ENCODE assay signal across 16 cellular contexts in genomic region chr10:98292976-98293375, GRCh38. TPM values are rescaled to one million over a fixed set of nuclear protein-coding genes. Genes with fewer than 3 reads are reported as not detected.
DNase-seq lines count a peak whose midpoint lies in the region; ATAC-seq and TF ChIP-seq lines count a peak whose summit lies in the region.
"Had no signal": no experiment of that assay in that cellular context is flagged by ENCODE, and none has a peak within 500 bp of the region (broad histone marks: within the 10 kb centered on the region; RNA-seq: fewer than 3 reads in every experiment).

No MANE protein-coding gene starts in this region.

- no peak for TF ChIP-seq CTCF in osteocyte (IDR thresholded peaks at IDR 0.05)

- no peaks in the 10 kb centered on the region for H3K36me3 ChIP-seq in BLaER1

- H3K9ac ChIP-seq in BLaER1 = no peak overlapping the region

- H3K4me1 Mint-ChIP-seq in osteocyte (ENCODE audit: unreplicated experiment) = peaks cover 43% of the 10 kb centered on the region
- H3K4me1 Mint-ChIP-seq in natural killer cell treated with Interleukin-12 subunit alpha and Interleukin-12 subunit beta and Interleukin-15 and Interleukin-18, amount 100 ng/mL, for 72 hours (ENCODE audit: low read depth in 2 of 2) = peaks cover 6 to 8% of the 10 kb centered on the region in 2 donors
- H3K4me1 Mint-ChIP-seq in activated naive CD8-positive, alpha-beta T cell treated with anti-CD3 and anti-CD28 coated beads, Interleukin-2, amount 50 U/mL, for 24 hours = no peaks in the 10 kb centered on the region

- no peak overlapping the region for H3K4me3 ChIP-seq in BLaER1
- H3K4me3 ChIP-seq: A549 had no signal

- no peaks in the 10 kb centered on the region for H3K27me3 ChIP-seq in BLaER1

- H3K9me3 ChIP-seq in BLaER1 = no peaks in the 10 kb centered on the region
- H3K9me3 ChIP-seq: A549 had no signal

- H3K4me3 Mint-ChIP-seq in osteocyte (ENCODE audit: unreplicated experiment) = no peak overlapping the region
- H3K4me3 Mint-ChIP-seq in natural killer cell treated with Interleukin-12 subunit alpha and Interleukin-12 subunit beta and Interleukin-15 and Interleukin-18, amount 100 ng/mL, for 72 hours = no peak overlapping the region
- no peak overlapping the region for H3K4me3 Mint-ChIP-seq in activated naive CD8-positive, alpha-beta T cell treated with anti-CD3 and anti-CD28 coated beads, Interleukin-2, amount 50 U/mL, for 24 hours
- H3K4me3 Mint-ChIP-seq: CD8-positive, alpha-beta T cell; H9 had no signal

- H3K4me1 ChIP-seq in BLaER1 = peaks cover 49% of the 10 kb centered on the region
- H3K4me1 ChIP-seq: A549 had no signal

- H3K36me3 Mint-ChIP-seq in osteocyte (ENCODE audit: unreplicated experiment) = no peaks in the 10 kb centered on the region
- no peaks in the 10 kb centered on the region for H3K36me3 Mint-ChIP-seq in natural killer cell treated with Interleukin-12 subunit alpha and Interleukin-12 subunit beta and Interleukin-15 and Interleukin-18, amount 100 ng/mL, for 72 hours
- no peaks in the 10 kb centered on the region for H3K36me3 Mint-ChIP-seq in activated naive CD8-positive, alpha-beta T cell treated with anti-CD3 and anti-CD28 coated beads, Interleukin-2, amount 50 U/mL, for 24 hours (ENCODE audit: low read depth)
- H3K36me3 Mint-ChIP-seq: CD8-positive, alpha-beta T cell had no signal

- H3K4me2 ChIP-seq in BLaER1 = peak overlapping the region; percentile 61
- H3K4me2 ChIP-seq: A549 had no signal

- H3K27ac Mint-ChIP-seq in osteocyte (ENCODE audit: unreplicated experiment) = peak overlapping the region; percentile 60
- H3K27ac Mint-ChIP-seq in natural killer cell treated with Interleukin-12 subunit alpha and Interleukin-12 subunit beta and Interleukin-15 and Interleukin-18, amount 100 ng/mL, for 72 hours = no peak overlapping the region
- H3K27ac Mint-ChIP-seq in activated naive CD8-positive, alpha-beta T cell treated with anti-CD3 and anti-CD28 coated beads, Interleukin-2, amount 50 U/mL, for 24 hours = no peak overlapping the region
- H3K27ac Mint-ChIP-seq: CD8-positive, alpha-beta T cell; H9 had no signal

- H4K20me1 ChIP-seq in BLaER1 = no peaks in the 10 kb centered on the region

- peak overlapping the region; percentile 43; the same call in 1 of the 2 replicates for H3K27ac ChIP-seq in BLaER1
- H3K27ac ChIP-seq: A549 had no signal

- no peak for ATAC-seq in natural killer cell treated with Interleukin-12 subunit alpha and Interleukin-12 subunit beta and Interleukin-15 and Interleukin-18, amount 100 ng/mL, for 72 hours
- no peak for ATAC-seq in activated naive CD8-positive, alpha-beta T cell treated with anti-CD3 and anti-CD28 coated beads, Interleukin-2, amount 50 U/mL, for 24 hours
- ATAC-seq: A549; CD8-positive, alpha-beta T cell had no signal

- H3K9me3 Mint-ChIP-seq in osteocyte (ENCODE audit: unreplicated experiment) = no peaks in the 10 kb centered on the region
- H3K9me3 Mint-ChIP-seq in natural killer cell treated with Interleukin-12 subunit alpha and Interleukin-12 subunit beta and Interleukin-15 and Interleukin-18, amount 100 ng/mL, for 72 hours = no peaks in the 10 kb centered on the region
- H3K9me3 Mint-ChIP-seq in activated naive CD8-positive, alpha-beta T cell treated with anti-CD3 and anti-CD28 coated beads, Interleukin-2, amount 50 U/mL, for 24 hours = no peaks in the 10 kb centered on the region
- H3K9me3 Mint-ChIP-seq: CD8-positive, alpha-beta T cell; H9 had no signal

- peaks cover 31% of the 10 kb centered on the region for H3K27me3 Mint-ChIP-seq in osteocyte (ENCODE audit: unreplicated experiment)
- peaks cover 2 to 6% of the 10 kb centered on the region in 2 donors for H3K27me3 Mint-ChIP-seq in natural killer cell treated with Interleukin-12 subunit alpha and Interleukin-12 subunit beta and Interleukin-15 and Interleukin-18, amount 100 ng/mL, for 72 hours
- peaks cover 6% of the 10 kb centered on the region for H3K27me3 Mint-ChIP-seq in activated naive CD8-positive, alpha-beta T cell treated with anti-CD3 and anti-CD28 coated beads, Interleukin-2, amount 50 U/mL, for 24 hours

- peak; percentile 23 for DNase-seq in NCI-H226
- peak; percentile 66 for DNase-seq in cerebellum (ENCODE audit: low spot score)
- no peak for DNase-seq in osteocyte (ENCODE audit: extremely low spot score, unreplicated experiment)
- DNase-seq in natural killer cell treated with Interleukin-12 subunit alpha and Interleukin-12 subunit beta and Interleukin-15 and Interleukin-18, amount 100 ng/mL, for 72 hours (ENCODE audit: low spot score) = no peak
- DNase-seq in NCI-H2029 (lab: John Stamatoyannopoulos, UW) = no peak
- no peak for DNase-seq in activated naive CD8-positive, alpha-beta T cell treated with anti-CD3 and anti-CD28 coated beads, Interleukin-2, amount 50 U/mL, for 24 hours
- DNase-seq: Calu3; CD8-positive, alpha-beta T cell; H9; NCI-H1092 treated with DMSO at 0.1 percent for 48 hours; NCI-H2081 treated with DMSO at 0.1 percent for 48 hours; NCI-H510A treated with DMSO at 0.1 percent for 48 hours; NCI-H82 had no signal

RNA-seq across cellular contexts. Expression of gene LOXL4, which starts 25.0 kb away (rescaled TPM):
- total RNA-seq in cerebellum (0.27 TPM), osteocyte (2.1 and 2.9 TPM in 2 replicates)
- not detected for total RNA-seq in natural killer cell treated with Interleukin-12 subunit alpha and Interleukin-12 subunit beta and Interleukin-15 and Interleukin-18, amount 100 ng/mL, for 72 hours
- total RNA-seq: SK-MEL-5 had no signal

Comparison
In these comparisons a context has a peak if more than half of its experiments do, and no peak if none do; other contexts are left out.
1. DNase-seq: peak in NCI-H226 (single experiment) and cerebellum (single experiment); none in osteocyte (single experiment), natural killer cell treated with Interleukin-12 subunit alpha and Interleukin-12 subunit beta and Interleukin-15 and Interleukin-18, amount 100 ng/mL, for 72 hours (single experiment), NCI-H2029 (single experiment) and activated naive CD8-positive, alpha-beta T cell treated with anti-CD3 and anti-CD28 coated beads, Interleukin-2, amount 50 U/mL, for 24 hours (single experiment).